In the genomic region with DNA sequence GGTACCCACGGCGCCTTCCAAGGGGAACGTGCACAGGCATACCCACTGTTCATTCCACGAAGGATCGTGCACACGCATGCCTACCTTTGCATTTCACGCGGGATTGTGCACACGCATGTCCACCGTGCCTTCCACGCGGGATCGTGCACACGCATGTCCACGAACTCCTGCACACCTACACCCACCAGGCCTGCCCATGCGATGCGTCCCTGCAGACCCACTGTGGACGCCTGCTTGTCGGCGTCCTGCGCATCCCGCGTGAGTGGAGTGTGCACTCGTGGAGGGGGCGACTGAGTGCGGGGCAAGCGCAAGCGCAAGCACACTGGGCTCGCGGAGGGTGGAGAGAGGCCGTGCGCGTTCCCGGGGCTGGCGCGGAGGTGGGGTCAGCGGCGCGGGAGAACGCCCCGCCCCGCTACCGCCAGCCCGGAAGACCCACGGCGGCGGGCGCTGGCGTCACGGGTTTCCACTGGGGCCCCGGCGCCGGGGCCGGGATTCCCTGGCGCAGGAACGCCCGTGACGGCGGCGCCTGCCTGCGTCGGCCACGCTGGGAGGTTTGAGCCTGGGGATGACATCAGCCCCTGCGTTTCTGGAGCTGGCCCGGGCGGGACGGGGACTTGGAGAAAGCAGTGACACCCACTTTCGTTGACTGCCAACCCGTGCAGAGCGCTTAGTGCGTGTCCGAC, we compare ENCODE assay signal across 1 cellular context.
A peak's percentile ranks its signal among the peaks of the same experiment; 100 is the strongest.
TF ChIP-seq lines count a peak whose summit lies in the region.

No MANE protein-coding gene starts in this region.

TF ChIP-seq in HepG2, 621 proteins besides CTCF, POLR2A, EP300 and RAD21 (continued from another document and continues in another):
- TF ChIP-seq AKNA (CRISPR knock-in tag; IDR thresholded peaks at IDR 0.05; ENCODE audit: borderline replicate concordance) (no peak), JUND (CRISPR knock-in tag; IDR thresholded peaks at IDR 0.05) (0 out of 2 replicates have a peak, but pooled peaks have one; percentile 45), ZNF329 (CRISPR knock-in tag; IDR thresholded peaks at IDR 0.05; ENCODE audit: low read depth) (0 out of 2 replicates have a peak, but pooled peaks have one; percentile 21), CCAR2 (optimal IDR thresholded peaks at IDR 0.05; ENCODE audit: low read depth, low read length) (no peak), ELF1 (CRISPR knock-in tag; IDR thresholded peaks at IDR 0.05) (no peak), ATF1 (CRISPR knock-in tag; IDR thresholded peaks at IDR 0.05) (no peak), ZNF556 (CRISPR knock-in tag; IDR thresholded peaks at IDR 0.05; ENCODE audit: borderline replicate concordance) (0 out of 2 replicates have a peak, but pooled peaks have one; percentile 72), TBX2 (CRISPR knock-in tag; IDR thresholded peaks at IDR 0.05; ENCODE audit: borderline replicate concordance) (0 out of 2 replicates have a peak, but pooled peaks have one; percentile 8), ZNF547 (CRISPR knock-in tag; IDR thresholded peaks at IDR 0.05) (peak; percentile 19; the same call in 1 of the 2 replicates), ZHX1 (CRISPR knock-in tag; IDR thresholded peaks at IDR 0.05; ENCODE audit: low read depth) (peak; percentile 35; the same call in 1 of the 2 replicates), ARID4A (CRISPR knock-in tag; IDR thresholded peaks at IDR 0.05; ENCODE audit: borderline replicate concordance) (peak; percentile 37), KLF13 (CRISPR knock-in tag; IDR thresholded peaks at IDR 0.05) (no peak), ZNF782 (CRISPR knock-in tag; IDR thresholded peaks at IDR 0.05; ENCODE audit: borderline replicate concordance) (no peak), ZBTB7A (CRISPR knock-in tag; IDR thresholded peaks at IDR 0.05) (peak; percentile 61), ZSCAN21 (CRISPR knock-in tag; IDR thresholded peaks at IDR 0.05; ENCODE audit: borderline replicate concordance) (peak; percentile 80; the same call in 1 of the 2 replicates), MZF1 (CRISPR knock-in tag; IDR thresholded peaks at IDR 0.05; ENCODE audit: borderline replicate concordance) (no peak), SOX5 (CRISPR knock-in tag; IDR thresholded peaks at IDR 0.05; ENCODE audit: borderline replicate concordance) (0 out of 2 replicates have a peak, but pooled peaks have one; percentile 2), ZBTB38 (CRISPR knock-in tag; IDR thresholded peaks at IDR 0.05) (peak; percentile 80), UBTF (CRISPR knock-in tag; IDR thresholded peaks at IDR 0.05) (0 out of 2 replicates have a peak, but pooled peaks have one; percentile 29), FOXA3 (CRISPR knock-in tag; IDR thresholded peaks at IDR 0.05) (no peak), KDM3A (CRISPR knock-in tag; IDR thresholded peaks at IDR 0.05; ENCODE audit: low read depth) (no peak)
- TF ChIP-seq, protein P1, sequence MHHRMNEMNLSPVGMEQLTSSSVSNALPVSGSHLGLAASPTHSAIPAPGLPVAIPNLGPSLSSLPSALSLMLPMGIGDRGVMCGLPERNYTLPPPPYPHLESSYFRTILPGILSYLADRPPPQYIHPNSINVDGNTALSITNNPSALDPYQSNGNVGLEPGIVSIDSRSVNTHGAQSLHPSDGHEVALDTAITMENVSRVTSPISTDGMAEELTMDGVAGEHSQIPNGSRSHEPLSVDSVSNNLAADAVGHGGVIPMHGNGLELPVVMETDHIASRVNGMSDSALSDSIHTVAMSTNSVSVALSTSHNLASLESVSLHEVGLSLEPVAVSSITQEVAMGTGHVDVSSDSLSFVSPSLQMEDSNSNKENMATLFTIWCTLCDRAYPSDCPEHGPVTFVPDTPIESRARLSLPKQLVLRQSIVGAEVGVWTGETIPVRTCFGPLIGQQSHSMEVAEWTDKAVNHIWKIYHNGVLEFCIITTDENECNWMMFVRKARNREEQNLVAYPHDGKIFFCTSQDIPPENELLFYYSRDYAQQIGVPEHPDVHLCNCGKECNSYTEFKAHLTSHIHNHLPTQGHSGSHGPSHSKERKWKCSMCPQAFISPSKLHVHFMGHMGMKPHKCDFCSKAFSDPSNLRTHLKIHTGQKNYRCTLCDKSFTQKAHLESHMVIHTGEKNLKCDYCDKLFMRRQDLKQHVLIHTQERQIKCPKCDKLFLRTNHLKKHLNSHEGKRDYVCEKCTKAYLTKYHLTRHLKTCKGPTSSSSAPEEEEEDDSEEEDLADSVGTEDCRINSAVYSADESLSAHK (CRISPR knock-in tag; IDR thresholded peaks at IDR 0.05; ENCODE audit: borderline replicate concordance) = no peak
- TF ChIP-seq, protein P2, sequence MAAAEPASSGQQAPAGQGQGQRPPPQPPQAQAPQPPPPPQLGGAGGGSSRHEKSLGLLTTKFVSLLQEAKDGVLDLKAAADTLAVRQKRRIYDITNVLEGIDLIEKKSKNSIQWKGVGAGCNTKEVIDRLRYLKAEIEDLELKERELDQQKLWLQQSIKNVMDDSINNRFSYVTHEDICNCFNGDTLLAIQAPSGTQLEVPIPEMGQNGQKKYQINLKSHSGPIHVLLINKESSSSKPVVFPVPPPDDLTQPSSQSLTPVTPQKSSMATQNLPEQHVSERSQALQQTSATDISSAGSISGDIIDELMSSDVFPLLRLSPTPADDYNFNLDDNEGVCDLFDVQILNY (CRISPR knock-in tag; conservative IDR thresholded peaks at IDR 0.05) = 0 out of 2 replicates have a peak, but pooled peaks have one; percentile 17
- TF ChIP-seq, protein P3, sequence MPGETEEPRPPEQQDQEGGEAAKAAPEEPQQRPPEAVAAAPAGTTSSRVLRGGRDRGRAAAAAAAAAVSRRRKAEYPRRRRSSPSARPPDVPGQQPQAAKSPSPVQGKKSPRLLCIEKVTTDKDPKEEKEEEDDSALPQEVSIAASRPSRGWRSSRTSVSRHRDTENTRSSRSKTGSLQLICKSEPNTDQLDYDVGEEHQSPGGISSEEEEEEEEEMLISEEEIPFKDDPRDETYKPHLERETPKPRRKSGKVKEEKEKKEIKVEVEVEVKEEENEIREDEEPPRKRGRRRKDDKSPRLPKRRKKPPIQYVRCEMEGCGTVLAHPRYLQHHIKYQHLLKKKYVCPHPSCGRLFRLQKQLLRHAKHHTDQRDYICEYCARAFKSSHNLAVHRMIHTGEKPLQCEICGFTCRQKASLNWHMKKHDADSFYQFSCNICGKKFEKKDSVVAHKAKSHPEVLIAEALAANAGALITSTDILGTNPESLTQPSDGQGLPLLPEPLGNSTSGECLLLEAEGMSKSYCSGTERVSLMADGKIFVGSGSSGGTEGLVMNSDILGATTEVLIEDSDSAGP (CRISPR knock-in tag; IDR thresholded peaks at IDR 0.05; ENCODE audit: borderline replicate concordance) = peak; percentile 10; the same call in 1 of the 2 replicates
